ENCODE assay signal across 14 cellular contexts in the genomic region with DNA sequence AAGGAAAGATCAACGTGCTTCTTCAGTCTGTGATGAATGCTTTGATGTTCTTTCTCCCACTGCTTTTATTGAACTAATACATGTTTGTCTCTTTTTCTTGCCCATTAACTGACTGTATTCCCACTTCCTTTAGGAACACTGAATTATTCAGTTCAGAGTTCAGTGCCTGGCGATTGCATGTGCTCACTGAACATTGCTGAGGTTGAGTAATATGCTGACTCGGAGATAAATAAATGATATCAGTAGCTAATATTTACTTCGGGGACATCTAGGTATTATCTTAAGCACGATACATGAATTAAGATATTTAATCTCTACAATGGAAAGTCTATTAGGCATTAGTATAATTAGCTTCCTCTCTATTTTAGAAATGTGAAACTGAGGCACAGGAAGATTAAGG.
DNase-seq lines count a peak whose midpoint lies in the region; ATAC-seq, FAIRE-seq and TF ChIP-seq lines count a peak whose summit lies in the region.
"Had no signal": no experiment of that assay in that cellular context is flagged by ENCODE, and none has a peak within 500 bp of the region (broad histone marks: within the 10 kb centered on the region; RNA-seq: fewer than 3 reads in every experiment).

No MANE protein-coding gene starts in this region.

- TF ChIP-seq EP300 in A549 (IDR thresholded peaks at IDR 0.05) (no peak), H1 (IDR thresholded peaks at IDR 0.05; ENCODE audit: borderline replicate concordance in 1 of 2, low read depth in 2 of 2, low read length in 2 of 2) (no peak), HepG2 (IDR thresholded peaks at IDR 0.05; ENCODE audit: low read depth in 2 of 2, low read length in 2 of 2) (no peak), HepG2 (CRISPR knock-in tag; IDR thresholded peaks at IDR 0.05; ENCODE audit: borderline replicate concordance) (no peak)

- H2BK5ac ChIP-seq in H1 (ENCODE audit: low read depth, low read length) = no peak overlapping the region

- H3K4me3 ChIP-seq in A549 (no peak overlapping the region), H1 (ENCODE audit: extremely low read depth in 1 of 4, insufficient read depth in 2 of 4, low read depth in 3 of 4, low read length in 4 of 4) (no peak overlapping the region), HepG2 (replicated peaks in 1 of 3; ENCODE audit: insufficient read depth in 1 of 3, low read depth in 2 of 3, low read length in 3 of 3) (no peak overlapping the region), small intestine (ENCODE audit: low read depth in 1 of 2, low read length in 2 of 2) (no peak overlapping the region), heart right ventricle (no peak overlapping the region)
- H3K4me3 ChIP-seq: BLaER1, GM23248 had no signal

- H3K23me2 ChIP-seq in H1 (ENCODE audit: low read depth, low read length) = no peaks in the 10 kb centered on the region

- H2BK20ac ChIP-seq in H1 (ENCODE audit: low read length) = no peak overlapping the region

- no peak overlapping the region for H2BK120ac ChIP-seq in H1 (replicated peaks; ENCODE audit: low read depth, low read length)

- no peak overlapping the region for H3K4ac ChIP-seq in H1 (replicated peaks; ENCODE audit: insufficient read length, low read depth, low read length)

- H3K27ac ChIP-seq in A549 (peak overlapping the region; percentile 73 to 77), H1 (ENCODE audit: low read depth, low read length) (no peak overlapping the region), HepG2 (ENCODE audit: extremely low read length, insufficient read depth, low read length) (no peak overlapping the region), small intestine (ENCODE audit: low read depth in 1 of 2, low read length in 1 of 2) (no peak overlapping the region), heart right ventricle (no peak overlapping the region)
- H3K27ac ChIP-seq: BLaER1, GM23248 had no signal

- H3K27me3 ChIP-seq in H1 (replicated peaks in 1 of 4; ENCODE audit: control insufficient read depth in 3 of 4, extremely low read depth in 1 of 4, insufficient read depth in 3 of 4, low read length in 3 of 4) (no peaks in the 10 kb centered on the region), HepG2 (ENCODE audit: control insufficient read depth in 1 of 2, insufficient read depth in 2 of 2, low read length in 2 of 2) (0 out of 5 replicates have a peak, but pooled peaks cover 0 to 3% of the 10 kb centered on the region in 2 experiments), small intestine (ENCODE audit: control insufficient read depth in 2 of 2, insufficient read depth in 2 of 2, low read length in 2 of 2) (peaks cover 0 to 2% of the 10 kb centered on the region in 2 donors), heart right ventricle (no peaks in the 10 kb centered on the region)
- H3K27me3 ChIP-seq: BLaER1 had no signal

- peak overlapping the region; percentile 59 for H3K4me2 ChIP-seq in A549
- H3K4me2 ChIP-seq in H1 (ENCODE audit: insufficient read depth in 1 of 2, low read depth in 2 of 2, low read length in 2 of 2) = no peak overlapping the region
- H3K4me2 ChIP-seq in HepG2 (ENCODE audit: low read depth, low read length) = no peak overlapping the region; the same call in 1 of the 2 replicates
- H3K4me2 ChIP-seq: BLaER1 had no signal

- H3K14ac ChIP-seq in H1 (ENCODE audit: insufficient read length) = no peak overlapping the region

- no peak overlapping the region for H2BK15ac ChIP-seq in H1 (ENCODE audit: low read length)

- H3K79me2 ChIP-seq in H1 (ENCODE audit: control insufficient read depth in 1 of 2, insufficient read depth in 2 of 2, low read length in 2 of 2) (no peaks in the 10 kb centered on the region), HepG2 (ENCODE audit: insufficient read depth, low read length) (no peaks in the 10 kb centered on the region)

- no TSS peak for BruUV-seq in HepG2 (replicated peaks; lab: Mats Ljungman, UMichigan)

- H3K9me3 ChIP-seq in A549 (no peaks in the 10 kb centered on the region), H1 (ENCODE audit: insufficient read depth in 2 of 2, low read depth in 1 of 2, low read length in 1 of 2) (peaks cover 0 to 11% of the 10 kb centered on the region in 2 experiments; a peak in 2 of 4 replicates), HepG2 (ENCODE audit: low read length) (no peaks in the 10 kb centered on the region), small intestine (ENCODE audit: control insufficient read depth, low read depth) (no peaks in the 10 kb centered on the region), heart right ventricle (no peaks in the 10 kb centered on the region)
- H3K9me3 ChIP-seq: BLaER1, Caco-2 had no signal

- no peak overlapping the region for H2AK5ac ChIP-seq in H1 (ENCODE audit: low read depth, low read length)

- no peak overlapping the region for H3K23ac ChIP-seq in H1 (ENCODE audit: insufficient read length)

- CTCF ChIA-PET in A549 (lab: Yijun Ruan, JAX) (interaction anchor here (0.8 to 2.0 kb wide), 3 partner anchors 22 to 363 kb away, joined by 3 to 11 read pairs (median 5); no protein-coding TSS in a partner anchor), H1 (lab: Charles Lee; ENCODE audit: partially characterized antibody) (interaction anchor here (0.8 kb wide), 1 partner anchor 362 kb away, joined by 3 read pairs; no protein-coding TSS in a partner anchor), HepG2 (lab: Yijun Ruan, JAX; ENCODE audit: low intra/inter-chr PET ratio, low total read pairs) (no interaction called here)

- no peak for TF ChIP-seq POLR2A in A549 (IDR thresholded peaks at IDR 0.05; ENCODE audit: low read length)
- TF ChIP-seq POLR2A in H1 (IDR thresholded peaks at IDR 0.05; ENCODE audit: control extremely low read depth in 1 of 2, low read depth in 2 of 2, low read length in 2 of 2) = no peak
- TF ChIP-seq POLR2A in HepG2 (IDR thresholded peaks at IDR 0.05; ENCODE audit: insufficient read depth in 1 of 2, low read depth in 2 of 2, low read length in 2 of 2) = no peak

- 15% methylated on average over 5 of the region's 5 CpGs for WGBS in A549 (ENCODE audit: missing lambda C conversion rate)
- WGBS in H1 (ENCODE audit: extremely low coverage in 1 of 2, insufficient coverage in 1 of 2, insufficient read length in 1 of 2, insufficient replicate concordance in 2 of 2, low coverage in 1 of 2, low lambda C conversion rate in 2 of 2, missing lambda C conversion rate in 1 of 2), 2 experiments = 74% methylated on average over 5 of the region's 5 CpGs; no CpG with 5 or more reads in 1 of the 2 experiments
- 3% methylated on average over 5 of the region's 5 CpGs for WGBS in HepG2 (ENCODE audit: low lambda C conversion rate)
- 7 to 54% (median 28%) methylated on average over 5 of the region's 5 CpGs for WGBS in small intestine, 3 donors
- WGBS in heart right ventricle, 2 donors = 72 to 83% methylated on average over 5 of the region's 5 CpGs

- no peak overlapping the region for H4K5ac ChIP-seq in H1 (ENCODE audit: insufficient read length, low read depth, low read length)

- TF ChIP-seq RAD21 in A549 (conservative IDR thresholded peaks at IDR 0.05 in 1 of 2, IDR thresholded peaks at IDR 0.05 in 1 of 2) (no peak), H1 (IDR thresholded peaks at IDR 0.05 in 1 of 2, conservative IDR thresholded peaks at IDR 0.05 in 1 of 2; ENCODE audit: low read depth in 2 of 2, low read length in 2 of 2) (no peak), HepG2 (CRISPR knock-in tag; IDR thresholded peaks at IDR 0.05) (no peak)

- intact Hi-C loops in HepG2 (cut with micrococcal nuclease; ENCODE audit: unreplicated experiment) = no loop called here
- intact Hi-C loops in heart right ventricle (cut with DNase I) = no loop called here

- no peak overlapping the region for H2AFZ ChIP-seq in H1 (ENCODE audit: low read length)
- no peak overlapping the region for H2AFZ ChIP-seq in HepG2 (ENCODE audit: low read length)
- H2AFZ ChIP-seq: GM23248 had no signal

- H3K36me3 ChIP-seq in H1 (ENCODE audit: control insufficient read depth in 2 of 4, insufficient read depth in 4 of 4, low read length in 3 of 4) (no peaks in the 10 kb centered on the region), HepG2 (replicated peaks in 1 of 2; ENCODE audit: control insufficient read depth in 1 of 2, insufficient read depth in 2 of 2, low read length in 2 of 2) (no peaks in the 10 kb centered on the region), small intestine (ENCODE audit: control insufficient read depth in 2 of 2, insufficient read depth in 2 of 2, low read length in 2 of 2) (no peaks in the 10 kb centered on the region), heart right ventricle (no peaks in the 10 kb centered on the region)
- H3K36me3 ChIP-seq: BLaER1 had no signal

- FAIRE-seq in A549 (lab: Jason Lieb, UNC) (peak; percentile 54), H1 (lab: Jason Lieb, UNC) (no peak), HepG2 (lab: Jason Lieb, UNC) (no peak), small intestine (lab: Jason Lieb, UNC) (no peak)

- no peak overlapping the region for H3K18ac ChIP-seq in H1 (ENCODE audit: extremely low read depth, low read length)

- no peak overlapping the region for H4K8ac ChIP-seq in H1 (ENCODE audit: extremely low read depth, insufficient read depth, low read length)

- H3K4me1 ChIP-seq in A549 (peaks cover 56% of the 10 kb centered on the region), H1 (replicated peaks in 1 of 4; ENCODE audit: control insufficient read depth in 3 of 4, insufficient read depth in 4 of 4, low read length in 3 of 4) (no peaks in the 10 kb centered on the region), HepG2 (ENCODE audit: insufficient read depth, low read length) (peaks cover 20% of the 10 kb centered on the region), small intestine (ENCODE audit: control insufficient read depth in 2 of 2, insufficient read depth in 1 of 2, low read depth in 1 of 2, low read length in 1 of 2) (no peaks in the 10 kb centered on the region), heart right ventricle (peaks cover 0 to 9% (median 0%) of the 10 kb centered on the region in 9 donors)
- H3K4me1 ChIP-seq: BLaER1 had no signal

- POLR2A ChIA-PET in A549 (lab: Yijun Ruan, JAX) = interaction anchor here (0.6 kb wide), 1 partner anchor 19 kb away, joined by 4 read pairs; no protein-coding TSS in a partner anchor
- POLR2A ChIA-PET in H1 (lab: Charles Lee; ENCODE audit: partially characterized antibody) = interaction anchor here (0.6 kb wide), 1 partner anchor 180 kb away, joined by 3 read pairs; no protein-coding TSS in a partner anchor
- POLR2A ChIA-PET in HepG2 (lab: Yijun Ruan, JAX) = no interaction called here

- DNase-seq in A549 (ENCODE audit: low read depth in 1 of 2, low spot score in 1 of 2) = peak in 1 of 2 experiments; percentile 44
- DNase-seq in H1 (ENCODE audit: low read depth in 1 of 2, low spot score in 2 of 2) = no peak
- DNase-seq in HepG2 (ENCODE audit: low spot score) = no peak
- DNase-seq in small intestine = peak; percentile 84
- no peak for DNase-seq in heart right ventricle
- DNase-seq in UCSD-AML1 (lab: John Stamatoyannopoulos, UW; ENCODE audit: unreplicated experiment) = no peak
- DNase-seq: AML-193; Caco-2; CD8-positive, alpha-beta memory T cell; GM23248; H7 had no signal

- no peaks in the 10 kb centered on the region for H4K20me1 ChIP-seq in H1 (replicated peaks in 1 of 2; ENCODE audit: control insufficient read depth in 1 of 2, insufficient read depth in 2 of 2, low read length in 2 of 2)
- H4K20me1 ChIP-seq in HepG2 (ENCODE audit: insufficient read depth, low read length) = no peaks in the 10 kb centered on the region
- H4K20me1 ChIP-seq: BLaER1 had no signal

- H4K91ac ChIP-seq in H1 (replicated peaks; ENCODE audit: insufficient read length, low read length) = no peak overlapping the region

- in situ Hi-C loops in HepG2 (cut with HindIII; ENCODE audit: extremely low pct_ligation_motif_present, low pct_unique_long_range_greater_than_20kb) = no loop called here

- no peak overlapping the region for H2BK12ac ChIP-seq in H1 (ENCODE audit: low read depth, low read length)

- TF ChIP-seq CTCF in A549 (IDR thresholded peaks at IDR 0.05) = no peak
- TF ChIP-seq CTCF in H1 (IDR thresholded peaks at IDR 0.05; ENCODE audit: control extremely low read depth in 1 of 3, insufficient read depth in 1 of 3, low read depth in 1 of 3, low read length in 3 of 3) = no peak
- no peak for TF ChIP-seq CTCF in HepG2 (CRISPR knock-in tag; IDR thresholded peaks at IDR 0.05)
- no peak for TF ChIP-seq CTCF in heart right ventricle (IDR thresholded peaks at IDR 0.05)

- H3K79me1 ChIP-seq in H1 (ENCODE audit: low read depth, low read length) = no peaks in the 10 kb centered on the region

- H3K9ac ChIP-seq in H1 (replicated peaks in 1 of 4; ENCODE audit: extremely low read depth in 1 of 4, low read depth in 3 of 4, low read length in 3 of 4) (no peak overlapping the region), HepG2 (ENCODE audit: insufficient read depth, low read depth, low read length) (no peak overlapping the region)
- H3K9ac ChIP-seq: BLaER1, GM23248 had no signal

- no peak overlapping the region for H3K56ac ChIP-seq in H1 (replicated peaks; ENCODE audit: insufficient read length, low read depth, low read length)

- peak; percentile 9 to 41; a peak in 1 of 6 replicates for ATAC-seq in A549
- ATAC-seq in HepG2 = no peak
- ATAC-seq in heart right ventricle = no peak
- ATAC-seq in GM21737 (IDR thresholded peaks at IDR 0.05; ENCODE audit: unreplicated experiment) = no peak
- ATAC-seq in GM21576 (IDR thresholded peaks at IDR 0.05; ENCODE audit: unreplicated experiment) = no peak

Comparison
In these comparisons a context has a peak if more than half of its experiments do, and no peak if none do; other contexts are left out.
1. ATAC-seq: peak in A549 (2 of 2); none in HepG2 (single experiment), heart right ventricle (0 of 8), GM21737 (single experiment) and GM21576 (single experiment).
2. H3K27ac ChIP-seq: peak in A549 (2 of 2); none in H1 (single experiment), HepG2 (single experiment), small intestine (0 of 2) and heart right ventricle (0 of 10).